8 cellular contexts compared by ENCODE assay signal in the genomic region with DNA sequence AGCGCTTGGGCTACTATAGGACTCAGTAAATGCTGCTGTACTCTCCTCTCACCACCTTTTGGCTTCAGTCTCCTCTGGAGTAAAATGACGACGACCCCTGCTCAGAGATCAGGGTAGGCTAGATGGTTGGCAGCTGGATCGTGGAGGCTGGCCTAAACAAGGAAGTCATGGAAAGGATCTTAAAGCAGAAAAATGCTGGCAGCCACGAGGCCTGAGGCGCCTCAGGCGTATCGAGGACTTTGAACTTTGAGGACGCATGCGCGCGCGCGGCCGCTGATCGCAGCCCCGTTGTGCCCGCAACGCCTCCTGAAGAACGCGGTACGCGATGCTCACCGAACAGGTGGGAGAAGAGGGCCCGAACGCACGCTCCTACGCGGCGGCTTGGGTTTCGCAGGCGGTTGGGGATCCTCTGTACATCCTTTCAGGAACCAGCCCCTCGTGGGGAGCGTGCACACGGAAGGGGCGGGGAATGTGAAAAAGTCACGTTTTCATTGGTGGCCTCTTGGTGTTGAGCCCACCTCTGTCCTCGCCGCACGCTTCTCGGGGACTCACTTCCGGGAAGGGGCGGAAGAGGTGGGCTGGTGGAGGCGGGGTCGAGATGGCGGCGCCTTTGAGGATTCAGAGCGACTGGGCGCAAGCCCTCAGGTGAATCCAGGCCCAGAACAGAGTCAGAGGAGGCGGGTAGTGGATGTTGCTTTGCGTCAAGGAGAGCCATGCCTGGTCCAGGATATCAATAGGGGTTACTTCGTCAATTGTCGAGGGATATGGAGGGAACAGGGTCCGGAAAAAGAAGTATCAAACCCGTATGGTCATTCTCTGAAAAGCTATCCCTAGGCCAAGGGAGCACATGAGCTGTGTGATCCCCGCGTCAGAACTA. TPM values are rescaled to one million over a fixed set of nuclear protein-coding genes. Genes with fewer than 3 reads are reported as not detected.
A peak's percentile ranks its signal among the peaks of the same experiment; 100 is the strongest.
DNase-seq lines count a peak whose midpoint lies in the region; ATAC-seq and TF ChIP-seq lines count a peak whose summit lies in the region.

A gene (minus strand): TSS at position 423 of the 877 bp plus-strand sequence. CDS start 3,468 bp downstream, outside the sequence.
A gene with protein sequence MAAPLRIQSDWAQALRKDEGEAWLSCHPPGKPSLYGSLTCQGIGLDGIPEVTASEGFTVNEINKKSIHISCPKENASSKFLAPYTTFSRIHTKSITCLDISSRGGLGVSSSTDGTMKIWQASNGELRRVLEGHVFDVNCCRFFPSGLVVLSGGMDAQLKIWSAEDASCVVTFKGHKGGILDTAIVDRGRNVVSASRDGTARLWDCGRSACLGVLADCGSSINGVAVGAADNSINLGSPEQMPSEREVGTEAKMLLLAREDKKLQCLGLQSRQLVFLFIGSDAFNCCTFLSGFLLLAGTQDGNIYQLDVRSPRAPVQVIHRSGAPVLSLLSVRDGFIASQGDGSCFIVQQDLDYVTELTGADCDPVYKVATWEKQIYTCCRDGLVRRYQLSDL (plus strand): TSS at position 576 of the 877 bp plus-strand sequence. CDS start 23 bp downstream, at position 599.

- H3K4me1 Mint-ChIP-seq in activated T-cell treated with anti-CD3 and anti-CD28 coated beads, Interleukin-2, amount 50 U/mL, for 24 hours (ENCODE audit: low read depth) = peaks cover 43% of the 10 kb centered on the region

- peaks cover 5% of the 10 kb centered on the region for H3K4me1 ChIP-seq in mucosa of stomach (ENCODE audit: control insufficient read depth, insufficient read depth, low read length)

- peak within 1 kb of the TSS; percentile 71 for H3K4me3 ChIP-seq in mucosa of stomach (ENCODE audit: low read length)

- TF ChIP-seq POLR2A in erythroblast (IDR thresholded peaks at IDR 0.05; ENCODE audit: low read length) = peak; percentile 92

- peaks cover 72% of the 10 kb centered on the region for H3K36me3 Mint-ChIP-seq in activated T-cell treated with anti-CD3 and anti-CD28 coated beads, Interleukin-2, amount 50 U/mL, for 24 hours (ENCODE audit: low read depth)

- peak within 1 kb of the TSS; percentile 75 for H3K9ac ChIP-seq in mucosa of stomach (ENCODE audit: low read length)

- in situ Hi-C loops in KBM-7 (cut with MboI; ENCODE audit: low pct_unique_long_range_greater_than_20kb, low sequenced_read_pairs) = no loop called here

- peak within 1 kb of the TSS; percentile 93 for H3K4me3 Mint-ChIP-seq in activated T-cell treated with anti-CD3 and anti-CD28 coated beads, Interleukin-2, amount 50 U/mL, for 24 hours

- no peaks in the 10 kb centered on the region for H3K27me3 Mint-ChIP-seq in activated T-cell treated with anti-CD3 and anti-CD28 coated beads, Interleukin-2, amount 50 U/mL, for 24 hours

- peak; percentile 91 for ATAC-seq in GM21717 (IDR thresholded peaks at IDR 0.05; ENCODE audit: unreplicated experiment)

- no peaks in the 10 kb centered on the region for H3K9me3 ChIP-seq in mucosa of stomach (ENCODE audit: control insufficient read depth, low read length)

- no peaks in the 10 kb centered on the region for H3K36me3 ChIP-seq in mucosa of stomach (ENCODE audit: control insufficient read depth, insufficient read depth, low read length)

- H3K27me3 ChIP-seq in mucosa of stomach (ENCODE audit: control insufficient read depth, insufficient read depth, low read length) = no peaks in the 10 kb centered on the region

- DNase-seq in DMS153 treated with DMSO at 0.1 percent for 48 hours (lab: John Stamatoyannopoulos, UW; ENCODE audit: unreplicated experiment) (peak; percentile 93), KBM-7 (peak; percentile 99), erythroblast (lab: John Stamatoyannopoulos, UW) (peak; percentile 96)
- DNase-seq in activated T-cell treated with anti-CD3 and anti-CD28 coated beads, Interleukin-2, amount 50 U/mL, for 24 hours = peak; percentile 93
- peak; percentile 78 to 84 for DNase-seq in stimulated activated CD8-positive, alpha-beta memory T cell treated with anti-CD3 and anti-CD28 coated beads, Interleukin-7, amount 100 ng/mL, for 1 hour (ENCODE audit: low read depth in 2 of 2)

- H3K27ac Mint-ChIP-seq in activated T-cell treated with anti-CD3 and anti-CD28 coated beads, Interleukin-2, amount 50 U/mL, for 24 hours = peak within 1 kb of the TSS; percentile 97

- no peaks in the 10 kb centered on the region for H3K9me3 Mint-ChIP-seq in activated T-cell treated with anti-CD3 and anti-CD28 coated beads, Interleukin-2, amount 50 U/mL, for 24 hours

TF ChIP-seq in PFSK-1, 5 proteins besides CTCF, POLR2A, EP300 and RAD21:
- TF ChIP-seq TAF1 (IDR thresholded peaks at IDR 0.05; ENCODE audit: borderline replicate concordance, insufficient read depth, low read length) = peak; percentile 86
- TF ChIP-seq, protein P1, sequence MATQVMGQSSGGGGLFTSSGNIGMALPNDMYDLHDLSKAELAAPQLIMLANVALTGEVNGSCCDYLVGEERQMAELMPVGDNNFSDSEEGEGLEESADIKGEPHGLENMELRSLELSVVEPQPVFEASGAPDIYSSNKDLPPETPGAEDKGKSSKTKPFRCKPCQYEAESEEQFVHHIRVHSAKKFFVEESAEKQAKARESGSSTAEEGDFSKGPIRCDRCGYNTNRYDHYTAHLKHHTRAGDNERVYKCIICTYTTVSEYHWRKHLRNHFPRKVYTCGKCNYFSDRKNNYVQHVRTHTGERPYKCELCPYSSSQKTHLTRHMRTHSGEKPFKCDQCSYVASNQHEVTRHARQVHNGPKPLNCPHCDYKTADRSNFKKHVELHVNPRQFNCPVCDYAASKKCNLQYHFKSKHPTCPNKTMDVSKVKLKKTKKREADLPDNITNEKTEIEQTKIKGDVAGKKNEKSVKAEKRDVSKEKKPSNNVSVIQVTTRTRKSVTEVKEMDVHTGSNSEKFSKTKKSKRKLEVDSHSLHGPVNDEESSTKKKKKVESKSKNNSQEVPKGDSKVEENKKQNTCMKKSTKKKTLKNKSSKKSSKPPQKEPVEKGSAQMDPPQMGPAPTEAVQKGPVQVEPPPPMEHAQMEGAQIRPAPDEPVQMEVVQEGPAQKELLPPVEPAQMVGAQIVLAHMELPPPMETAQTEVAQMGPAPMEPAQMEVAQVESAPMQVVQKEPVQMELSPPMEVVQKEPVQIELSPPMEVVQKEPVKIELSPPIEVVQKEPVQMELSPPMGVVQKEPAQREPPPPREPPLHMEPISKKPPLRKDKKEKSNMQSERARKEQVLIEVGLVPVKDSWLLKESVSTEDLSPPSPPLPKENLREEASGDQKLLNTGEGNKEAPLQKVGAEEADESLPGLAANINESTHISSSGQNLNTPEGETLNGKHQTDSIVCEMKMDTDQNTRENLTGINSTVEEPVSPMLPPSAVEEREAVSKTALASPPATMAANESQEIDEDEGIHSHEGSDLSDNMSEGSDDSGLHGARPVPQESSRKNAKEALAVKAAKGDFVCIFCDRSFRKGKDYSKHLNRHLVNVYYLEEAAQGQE (IDR thresholded peaks at IDR 0.05; ENCODE audit: insufficient read depth in 1 of 2, low read depth in 2 of 2, low read length in 2 of 2) = peak; percentile 28 to 40; a peak in 2 of 4 replicates
- no peak for TF ChIP-seq SIN3A (IDR thresholded peaks at IDR 0.05; ENCODE audit: borderline replicate concordance, insufficient read depth, low read length)
- TF ChIP-seq FOXP2 (optimal IDR thresholded peaks at IDR 0.05; ENCODE audit: borderline replicate concordance, extremely low read depth, extremely low read length, insufficient read depth) = no peak
- TF ChIP-seq POLR2AphosphoS5 (IDR thresholded peaks at IDR 0.05; ENCODE audit: low read depth, low read length) = peak; percentile 93

RNA-seq across cellular contexts. Expression of the first gene that starts in this region (rescaled TPM):
- 185 TPM for polyA plus RNA-seq in PFSK-1 (2012; ENCODE audit: insufficient read length, low read depth)

RNA-seq across cellular contexts. Expression of the second gene that starts in this region (rescaled TPM):
- polyA plus RNA-seq in PFSK-1 (2012; ENCODE audit: insufficient read length, low read depth) = 16.8 TPM

Comparison
In these comparisons a context has a peak if more than half of its experiments do, and no peak if none do; other contexts are left out.
1. Peak in every context shown above with its lines: DNase-seq, ATAC-seq and H3K4me3 ChIP-seq.